Comparison of ENCODE assay signal across 7 cellular contexts in genomic region chr13:28865951-28866350, GRCh38. TPM values are rescaled to one million over a fixed set of nuclear protein-coding genes. Genes with fewer than 3 reads are reported as not detected.
"Had no signal": no experiment of that assay in that cellular context is flagged by ENCODE, and none has a peak within 500 bp of the region (broad histone marks: within the 10 kb centered on the region; RNA-seq: fewer than 3 reads in every experiment).

No MANE protein-coding gene starts in this region.

- DNase-seq: GOT3, H7, HFFc6 had no signal

- H3K9me3 Mint-ChIP-seq: HFFc6, IgD-negative memory B cell had no signal

- H3K4me3 ChIP-seq: HAP-1 had no signal

- H3K27ac Mint-ChIP-seq: HFFc6, IgD-negative memory B cell had no signal

- H3K4me1 ChIP-seq: HAP-1 had no signal

- H3K36me3 ChIP-seq: HAP-1 had no signal

- H3K36me3 Mint-ChIP-seq: IgD-negative memory B cell had no signal

- H3K4me3 Mint-ChIP-seq: HFFc6, IgD-negative memory B cell had no signal

- ATAC-seq: HCT116, HepG2 had no signal

RNA-seq across cellular contexts. Expression of gene MTUS2, which starts 45.8 kb away (rescaled TPM):
- total RNA-seq: HepG2 had no signal
- polyA plus RNA-seq: HepG2 had no signal
